Comparison of ENCODE assay signal across 1 cellular context in the genomic region with DNA sequence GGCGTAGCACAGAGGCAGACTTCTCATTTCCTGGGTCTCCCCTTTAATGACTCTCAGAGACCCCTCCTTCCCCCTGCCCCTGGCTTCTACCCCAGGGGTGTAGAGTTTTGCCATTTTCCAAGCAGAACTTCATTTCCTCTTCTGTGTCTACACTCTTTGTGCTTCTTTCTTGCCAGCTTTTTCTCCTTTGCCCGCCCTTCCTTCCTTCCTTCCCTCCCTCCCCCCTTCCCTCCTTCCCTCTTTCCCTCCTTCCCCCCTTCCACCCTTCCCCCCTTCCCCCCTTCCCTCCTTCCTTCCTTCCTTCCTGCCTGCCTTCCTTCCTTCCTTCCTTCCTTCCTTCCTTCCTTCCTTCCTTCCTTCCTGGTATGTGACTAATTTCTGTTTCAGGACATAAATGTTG.
TF ChIP-seq lines count a peak whose summit lies in the region.

No MANE protein-coding gene starts in this region.

TF ChIP-seq in HepG2, 621 proteins besides CTCF, POLR2A, EP300 and RAD21:
- TF ChIP-seq ISX (CRISPR knock-in tag; conservative IDR thresholded peaks at IDR 0.05) (no peak), HNRNPK (IDR thresholded peaks at IDR 0.05; ENCODE audit: low read depth, low read length, poor library complexity, severe bottlenecking) (peak; percentile 61), SATB2 (CRISPR knock-in tag; IDR thresholded peaks at IDR 0.05) (no peak), JDP2 (CRISPR knock-in tag; IDR thresholded peaks at IDR 0.05; ENCODE audit: borderline replicate concordance) (no peak), PCBP2 (optimal IDR thresholded peaks at IDR 0.05; ENCODE audit: low read depth, low read length, poor library complexity, severe bottlenecking) (peak; percentile 87), RORA (CRISPR knock-in tag; IDR thresholded peaks at IDR 0.05) (no peak)
- TF ChIP-seq, protein P1, sequence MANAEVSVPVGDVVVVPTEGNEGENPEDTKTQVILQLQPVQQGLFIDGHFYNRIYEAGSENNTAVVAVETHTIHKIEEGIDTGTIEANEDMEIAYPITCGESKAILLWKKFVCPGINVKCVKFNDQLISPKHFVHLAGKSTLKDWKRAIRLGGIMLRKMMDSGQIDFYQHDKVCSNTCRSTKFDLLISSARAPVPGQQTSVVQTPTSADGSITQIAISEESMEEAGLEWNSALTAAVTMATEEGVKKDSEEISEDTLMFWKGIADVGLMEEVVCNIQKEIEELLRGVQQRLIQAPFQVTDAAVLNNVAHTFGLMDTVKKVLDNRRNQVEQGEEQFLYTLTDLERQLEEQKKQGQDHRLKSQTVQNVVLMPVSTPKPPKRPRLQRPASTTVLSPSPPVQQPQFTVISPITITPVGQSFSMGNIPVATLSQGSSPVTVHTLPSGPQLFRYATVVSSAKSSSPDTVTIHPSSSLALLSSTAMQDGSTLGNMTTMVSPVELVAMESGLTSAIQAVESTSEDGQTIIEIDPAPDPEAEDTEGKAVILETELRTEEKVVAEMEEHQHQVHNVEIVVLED (CRISPR knock-in tag; IDR thresholded peaks at IDR 0.05; ENCODE audit: borderline replicate concordance) = no peak
- TF ChIP-seq, protein P2, sequence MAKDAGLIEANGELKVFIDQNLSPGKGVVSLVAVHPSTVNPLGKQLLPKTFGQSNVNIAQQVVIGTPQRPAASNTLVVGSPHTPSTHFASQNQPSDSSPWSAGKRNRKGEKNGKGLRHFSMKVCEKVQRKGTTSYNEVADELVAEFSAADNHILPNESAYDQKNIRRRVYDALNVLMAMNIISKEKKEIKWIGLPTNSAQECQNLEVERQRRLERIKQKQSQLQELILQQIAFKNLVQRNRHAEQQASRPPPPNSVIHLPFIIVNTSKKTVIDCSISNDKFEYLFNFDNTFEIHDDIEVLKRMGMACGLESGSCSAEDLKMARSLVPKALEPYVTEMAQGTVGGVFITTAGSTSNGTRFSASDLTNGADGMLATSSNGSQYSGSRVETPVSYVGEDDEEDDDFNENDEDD (CRISPR knock-in tag; IDR thresholded peaks at IDR 0.05; ENCODE audit: borderline replicate concordance) = no peak
